Comparison of ENCODE assay signal across 30 cellular contexts in genomic region chr5:54278031-54278830, GRCh38. TPM values are rescaled to one million over a fixed set of nuclear protein-coding genes. Genes with fewer than 3 reads are reported as not detected.
A peak's percentile ranks its signal among the peaks of the same experiment; 100 is the strongest.
DNase-seq lines count a peak whose midpoint lies in the region; ATAC-seq, FAIRE-seq and TF ChIP-seq lines count a peak whose summit lies in the region.
"Had no signal": no experiment of that assay in that cellular context is flagged by ENCODE, and none has a peak within 500 bp of the region (broad histone marks: within the 10 kb centered on the region; RNA-seq: fewer than 3 reads in every experiment).

No MANE protein-coding gene starts in this region.

- H3K4me2 ChIP-seq in GM23338 (peak overlapping the region; percentile 42), K562 (ENCODE audit: insufficient read depth, low read length) (peak overlapping the region; percentile 46)
- H3K4me2 ChIP-seq: SK-N-SH had no signal

- no peak overlapping the region for H3K4me3 ChIP-seq in GM23338
- H3K4me3 ChIP-seq in K562 = no peak overlapping the region
- H3K4me3 ChIP-seq: left ventricle myocardium inferior, psoas muscle, suprapubic skin had no signal

- no peak for TF ChIP-seq RAD21 in K562 (CRISPR knock-in tag; conservative IDR thresholded peaks at IDR 0.05 in 1 of 2, IDR thresholded peaks at IDR 0.05 in 1 of 2)

- peaks cover 3% of the 10 kb centered on the region for H3K27me3 Mint-ChIP-seq in GM23338 (ENCODE audit: insufficient read depth, low read depth, poor library complexity)
- H3K27me3 Mint-ChIP-seq: activated CD4-positive, alpha-beta memory T cell treated with anti-CD3 and anti-CD28 coated beads for 36 hours had no signal

- FAIRE-seq in K562 (lab: Jason Lieb, UNC) = no peak
- FAIRE-seq: GM19239, small intestine had no signal

- H3K4me1 Mint-ChIP-seq in GM23338 = peaks cover 20% of the 10 kb centered on the region

- intact Hi-C loops in K562 (cut with micrococcal nuclease) = no loop called here
- intact Hi-C loops in sciatic nerve (cut with DNase I) = no loop called here

- in situ Hi-C loops in K562 (cut with MboI) = no loop called here

- 55% methylated on average over 3 of the region's 3 CpGs for WGBS in K562 (ENCODE audit: insufficient coverage, low coverage, missing lambda C conversion rate)

- TF ChIP-seq POLR2A in K562 (conservative IDR thresholded peaks at IDR 0.05) = no peak

- no TSS peak for BruUV-seq in K562 (replicated peaks; lab: Mats Ljungman, UMichigan)

- peak; percentile 62 for TF ChIP-seq EP300 in K562 (IDR thresholded peaks at IDR 0.05; ENCODE audit: low read length)

- CTCF ChIA-PET in K562 (lab: Yijun Ruan, JAX; ENCODE audit: low intra/inter-chr PET ratio) = no interaction called here

- H3K4me1 ChIP-seq in GM23338 (ENCODE audit: insufficient read depth) = peaks cover 11% of the 10 kb centered on the region
- peaks cover 10 to 37% of the 10 kb centered on the region in 2 experiments for H3K4me1 ChIP-seq in K562 (replicated peaks in 1 of 2; ENCODE audit: control insufficient read depth in 2 of 2, insufficient read depth in 2 of 2, low read length in 2 of 2)
- H3K4me1 ChIP-seq: psoas muscle had no signal

- H4K20me1 ChIP-seq in GM23338 (replicated peaks; ENCODE audit: insufficient read depth) = 0 out of 2 replicates have a peak, but pooled peaks cover 4% of the 10 kb centered on the region
- peaks cover 6% of the 10 kb centered on the region; the same call in 1 of the 2 replicates for H4K20me1 ChIP-seq in K562 (replicated peaks; ENCODE audit: control insufficient read depth, insufficient read depth, low read length)

- POLR2A ChIA-PET in K562 (lab: Yijun Ruan, JAX) = interaction anchor here (0.6 to 1.0 kb wide), 5 partner anchors 32 to 366 kb away, joined by 3 to 4 read pairs (median 4); partner anchors contain the start of gene ARL15

- DNase-seq in GM23338 (ENCODE audit: low spot score) = peak; percentile 41
- DNase-seq in K562 (ENCODE audit: extremely low read depth in 1 of 4, low spot score in 3 of 4) = no peak
- peak; percentile 76 for DNase-seq in islet precursor cell
- no peak for DNase-seq in sciatic nerve (ENCODE audit: low spot score)
- no peak for DNase-seq in NCI-H226
- no peak for DNase-seq in T-helper 1 cell
- DNase-seq: activated CD4-positive, alpha-beta memory T cell treated with anti-CD3 and anti-CD28 coated beads for 36 hours; activated CD4-positive, CD25-positive, alpha-beta regulatory T cell treated with anti-CD3 and anti-CD28 coated beads, Interleukin-2, amount 50 U/mL, for 72 hours; activated CD8-positive, alpha-beta memory T cell treated with anti-CD3 and anti-CD28 coated beads, Interleukin-2, amount 50 U/mL, for 4 hours; activated naive CD4-positive, alpha-beta T cell treated with anti-CD3 and anti-CD28 coated beads, Interleukin-2, amount 50 U/mL, for 16 hours; amniotic stem cell; C1 segment of cervical spinal cord; Calu3; hypothalamus; KG1; left ventricle myocardium inferior; MM.1S; NCI-H1417 treated with DMSO at 0.1 percent for 48 hours; NCI-H2081; NCI-H2227 treated with DMSO at 0.1 percent for 48 hours; NCI-H69; PC-3; psoas muscle; SK-N-SH; small intestine; stimulated activated naive CD4-positive, alpha-beta T cell had no signal

- H3K27me3 ChIP-seq in GM23338 (ENCODE audit: insufficient read depth) (no peaks in the 10 kb centered on the region), K562 (ENCODE audit: control insufficient read depth in 2 of 2, insufficient read depth in 2 of 2, low read length in 2 of 2) (no peaks in the 10 kb centered on the region)
- H3K27me3 ChIP-seq: suprapubic skin had no signal

- peaks cover 49% of the 10 kb centered on the region for H3K79me2 ChIP-seq in GM23338 (replicated peaks; ENCODE audit: insufficient read depth)
- peaks cover 95% of the 10 kb centered on the region for H3K79me2 ChIP-seq in K562 (ENCODE audit: control insufficient read depth, insufficient read depth, low read length)

- H3K9me2 ChIP-seq in GM23338 (ENCODE audit: insufficient read depth) = peaks cover 5% of the 10 kb centered on the region
- H3K9me2 ChIP-seq: SK-N-SH had no signal

- H3K36me3 Mint-ChIP-seq in GM23338 (ENCODE audit: low read depth) = peaks cover 5% of the 10 kb centered on the region

- H3K27ac ChIP-seq in GM23338 (ENCODE audit: low read depth) (no peak overlapping the region; the same call in 1 of the 2 replicates), K562 (ENCODE audit: extremely low read depth, low read depth, low read length) (peak overlapping the region; percentile 50)
- H3K27ac ChIP-seq: left ventricle myocardium inferior, psoas muscle, suprapubic skin had no signal

- no peaks in the 10 kb centered on the region for H3K9me1 ChIP-seq in K562 (ENCODE audit: control insufficient read depth, insufficient read depth, low read length)

- 0 out of 4 replicates have a peak overlapping the region, but pooled peaks of 1 of the 2 experiments have one; percentile 40 for H3K9ac ChIP-seq in K562 (ENCODE audit: insufficient read depth in 1 of 2, low read depth in 2 of 2, low read length in 2 of 2)
- H3K9ac ChIP-seq: SK-N-SH had no signal

- H3K27ac Mint-ChIP-seq in GM23338 = peak overlapping the region; percentile 10; the same call in 1 of the 2 replicates
- H3K27ac Mint-ChIP-seq: activated CD4-positive, alpha-beta memory T cell treated with anti-CD3 and anti-CD28 coated beads for 36 hours had no signal

- H2AFZ ChIP-seq in GM23338 = no peak overlapping the region
- H2AFZ ChIP-seq in K562 (ENCODE audit: low read depth, low read length) = no peak overlapping the region

- no peaks in the 10 kb centered on the region for H3F3A ChIP-seq in GM23338 (replicated peaks; ENCODE audit: low read depth)

- H3K36me3 ChIP-seq in GM23338 (ENCODE audit: insufficient read depth) (no peaks in the 10 kb centered on the region), K562 (ENCODE audit: control insufficient read depth, insufficient read depth, low read length) (peaks cover 37% of the 10 kb centered on the region)
- H3K36me3 ChIP-seq: suprapubic skin had no signal

- no peak overlapping the region for H3K4me3 Mint-ChIP-seq in GM23338
- H3K4me3 Mint-ChIP-seq: activated CD4-positive, alpha-beta memory T cell treated with anti-CD3 and anti-CD28 coated beads for 36 hours had no signal

- H3K9me3 ChIP-seq in K562 (replicated peaks; ENCODE audit: control insufficient read depth, insufficient read depth, low read depth, low read length) = no peaks in the 10 kb centered on the region; the same call in 1 of the 2 replicates
- H3K9me3 ChIP-seq: SK-N-SH, suprapubic skin had no signal

- ATAC-seq in GM23338 (peak; percentile 64), K562 (peak; percentile 13; the same call in 2 of the 3 replicates), sciatic nerve (peak; percentile 55), GM21367 (IDR thresholded peaks at IDR 0.05; ENCODE audit: unreplicated experiment) (no peak), GM18519 (IDR thresholded peaks at IDR 0.05; ENCODE audit: low FRiP score, unreplicated experiment) (no peak)
- ATAC-seq: PC-3, psoas muscle had no signal

- H3K9me3 Mint-ChIP-seq in GM23338 = no peaks in the 10 kb centered on the region; the same call in 1 of the 3 replicates

- TF ChIP-seq CTCF in GM23338 (conservative IDR thresholded peaks at IDR 0.05; ENCODE audit: low read depth in 2 of 2) = no peak
- no peak for TF ChIP-seq CTCF in K562 (IDR thresholded peaks at IDR 0.05 in 2 of 3, conservative IDR thresholded peaks at IDR 0.05 in 1 of 3; ENCODE audit: insufficient read depth in 2 of 3, low read depth in 1 of 3, low read length in 3 of 3)

TF ChIP-seq in GM23338, 12 proteins besides CTCF, POLR2A, EP300 and RAD21 (continues in another document):
- TF ChIP-seq EZH2 (IDR thresholded peaks at IDR 0.05; ENCODE audit: low read depth, unreplicated experiment) = no peak

TF ChIP-seq in K562, 482 proteins besides CTCF, POLR2A, EP300 and RAD21 (continues in another document):
- peak; percentile 57; the same call in 1 of the 2 replicates for TF ChIP-seq MTA1 (IDR thresholded peaks at IDR 0.05; ENCODE audit: borderline replicate concordance)
- TF ChIP-seq SMARCE1 (IDR thresholded peaks at IDR 0.05) = peak; percentile 91
- TF ChIP-seq NCOR1 (IDR thresholded peaks at IDR 0.05) = peak; percentile 46
- TF ChIP-seq TAL1 (IDR thresholded peaks at IDR 0.05) = peak; percentile 83
- TF ChIP-seq NFIC (IDR thresholded peaks at IDR 0.05) = peak; percentile 6; the same call in 1 of the 2 replicates
- TF ChIP-seq MTA2 (IDR thresholded peaks at IDR 0.05; ENCODE audit: low read depth) = peak; percentile 69; the same call in 1 of the 2 replicates
- peak; percentile 66 for TF ChIP-seq TCF3 (CRISPR knock-in tag; IDR thresholded peaks at IDR 0.05)
- no peak for TF ChIP-seq KDM5B (IDR thresholded peaks at IDR 0.05; ENCODE audit: insufficient replicate concordance, low read depth, low read length)
- peak in 1 of 2 experiments; percentile 71; a peak in 1 of 4 replicates for TF ChIP-seq RCOR1 (IDR thresholded peaks at IDR 0.05; ENCODE audit: borderline replicate concordance in 1 of 2, low read depth in 2 of 2, low read length in 2 of 2)
- no peak for TF ChIP-seq MEF2A (IDR thresholded peaks at IDR 0.05; ENCODE audit: control insufficient read depth, low read depth, low read length)
- TF ChIP-seq SMARCA4 (IDR thresholded peaks at IDR 0.05) = peak; percentile 89
- no peak for TF ChIP-seq NCOA2 (IDR thresholded peaks at IDR 0.05; ENCODE audit: partially characterized antibody in 2 of 2)
- TF ChIP-seq MECOM (CRISPR knock-in tag; IDR thresholded peaks at IDR 0.05) = no peak

RNA-seq across cellular contexts. Expression of gene ARL15, which starts 32.1 kb away (rescaled TPM):
- 34.5 and 54.0 TPM in 2 replicates for total RNA-seq in GM23338 (2014; rRNA removed; shearing (Covaris generic))
- polyA plus RNA-seq in GM23338 (2016; fragmentation: Nextera tagmentation; extraction: Ambion mirVana) (12.1 and 13.0 TPM in 2 replicates), K562 (2011; rRNA removed) (59.5 and 60.1 TPM in 2 replicates), K562 (2014; fragmentation: Illumina TruSeq; extraction: Trizol) (71.8 and 80.4 TPM in 2 replicates), K562 (2014; fragmentation: Nextera tagmentation; extraction: Ambion mirVana) (10 to 100 TPM; 18.5 to 22.4 TPM), K562 (2014; rRNA removed) (57.0 and 60.0 TPM in 2 replicates)
- 218 and 235 TPM in 2 replicates for total RNA-seq in K562 (2011; cell fraction: chromatin; rRNA removed; ENCODE audit: low replicate concordance)
- 124 and 166 TPM in 2 replicates for total RNA-seq in K562 (2011; cell fraction: nucleolus; rRNA removed)
- total RNA-seq in K562 (2011; cell fraction: nucleoplasm; rRNA removed) = 179 and 212 TPM in 2 replicates
- total RNA-seq in K562 (2014; rRNA removed) (45.9 and 46.7 TPM in 2 replicates), K562 (2014; rRNA removed; fragmentation: Illumina TruSeq; extraction: Trizol) (64.0 and 71.2 TPM in 2 replicates), K562 (2015; rRNA removed; fragmentation: Illumina TruSeq; extraction: Trizol) (40.0 and 46.1 TPM in 2 replicates), K562 (2021) (54.1 and 58.7 TPM in 2 replicates), sciatic nerve (30.9 TPM)
- 24.8 and 46.7 TPM in 2 replicates for polyA plus RNA-seq in K562 (2011; cell fraction: cytosol; rRNA removed)
- polyA plus RNA-seq in K562 (2011; cell fraction: nucleus; rRNA removed) = 29.3 and 46.0 TPM in 2 replicates
- 45.4 and 47.0 TPM in 2 replicates for polyA plus RNA-seq in K562 (2012)
- 135 and 180 TPM in 2 replicates for polyA minus RNA-seq in K562 (2011; rRNA and poly(A)+ RNA removed)
- 39.2 and 48.3 TPM in 2 replicates for polyA minus RNA-seq in K562 (2011; cell fraction: cytosol; rRNA and poly(A)+ RNA removed)
- 201 and 315 TPM in 2 replicates for polyA minus RNA-seq in K562 (2011; cell fraction: nucleus; rRNA and poly(A)+ RNA removed)

Comparison
In these comparisons a context has a peak if more than half of its experiments do, and no peak if none do; other contexts are left out.
1. ATAC-seq: peak in GM23338 (single experiment), K562 (single experiment) and sciatic nerve (single experiment); none in GM21367 (single experiment) and GM18519 (single experiment).
2. DNase-seq: peak in GM23338 (single experiment) and islet precursor cell (single experiment); none in K562 (0 of 4), sciatic nerve (single experiment), NCI-H226 (single experiment) and T-helper 1 cell (0 of 5).